ENCODE assay signal across 8 cellular contexts in the genomic region with DNA sequence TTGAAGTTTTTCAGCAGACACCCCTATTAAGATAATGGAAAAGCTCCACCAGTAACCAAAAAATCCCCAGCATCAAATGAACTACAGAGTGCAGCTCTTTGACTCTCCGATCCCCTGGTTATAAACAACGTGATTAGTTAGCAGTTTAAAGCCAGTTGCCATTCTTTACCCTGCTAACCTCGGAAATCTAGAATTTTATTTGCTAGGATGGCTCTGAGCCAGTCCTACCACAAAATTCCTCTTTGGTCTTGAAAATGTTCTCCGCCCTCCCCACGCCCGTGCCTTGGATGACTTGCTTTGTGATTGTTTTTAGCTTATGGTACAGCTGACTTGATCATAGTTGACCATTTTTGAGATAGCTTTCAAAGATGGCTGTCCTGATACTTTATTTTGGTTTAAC. TPM values are rescaled to one million over a fixed set of nuclear protein-coding genes. Genes with fewer than 3 reads are reported as not detected.
DNase-seq lines count a peak whose midpoint lies in the region; ATAC-seq and TF ChIP-seq lines count a peak whose summit lies in the region.

No MANE protein-coding gene starts in this region.

- TSS peak; percentile 52 for BruUV-seq in Caco-2 (replicated peaks; lab: Mats Ljungman, UMichigan)

- H3K9ac ChIP-seq in MM.1S (ENCODE audit: low read length) = peak overlapping the region; percentile 94; the same call in 1 of the 2 replicates

- intact Hi-C loops in Caco-2 (cut with micrococcal nuclease; ENCODE audit: unreplicated experiment) = loop anchor here (10.0 kb wide), 1 partner anchor 336 kb away; no protein-coding TSS in a partner anchor

- CTCF ChIA-PET in Caco-2 (lab: Charles Lee) = interaction anchor here (1.2 to 3.0 kb wide), 2 partner anchors 83 to 135 kb away, joined by 4 to 23 read pairs; a partner anchor contains a TSS

- ATAC-seq in HG03159 (IDR thresholded peaks at IDR 0.05; ENCODE audit: unreplicated experiment) = no peak
- ATAC-seq in GM18498 (IDR thresholded peaks at IDR 0.05; ENCODE audit: unreplicated experiment) = no peak

- H3K36me3 Mint-ChIP-seq in Caco-2 (ENCODE audit: insufficient read depth, unreplicated experiment) (peaks cover 49% of the 10 kb centered on the region), mesothelial cell of epicardium (peaks cover 2% of the 10 kb centered on the region)

- peak overlapping the region; percentile 74 for H3K4me2 ChIP-seq in MM.1S (ENCODE audit: low read depth, low read length)

- H3K27me3 Mint-ChIP-seq in Caco-2 (ENCODE audit: insufficient read depth, unreplicated experiment) (no peaks in the 10 kb centered on the region), mesothelial cell of epicardium (ENCODE audit: low read depth) (no peaks in the 10 kb centered on the region)

- TF ChIP-seq CTCF in Caco-2 (IDR thresholded peaks at IDR 0.05; ENCODE audit: insufficient read depth in 1 of 2, low read depth in 1 of 2, low read length in 1 of 2, severe bottlenecking in 1 of 2, unreplicated experiment in 1 of 2) (no peak), MM.1S (IDR thresholded peaks at IDR 0.05; ENCODE audit: low read length) (no peak), mesothelial cell of epicardium (IDR thresholded peaks at IDR 0.05; ENCODE audit: unreplicated experiment) (no peak)

- no peaks in the 10 kb centered on the region for H3K9me3 Mint-ChIP-seq in Caco-2 (ENCODE audit: unreplicated experiment)
- no peaks in the 10 kb centered on the region for H3K9me3 Mint-ChIP-seq in mesothelial cell of epicardium

- H3K4me1 ChIP-seq in Caco-2 (peaks cover 29% of the 10 kb centered on the region), MM.1S (ENCODE audit: low read length) (0 out of 2 replicates have a peak, but pooled peaks cover 3% of the 10 kb centered on the region)

- peak overlapping the region; percentile 88; the same call in 1 of the 2 replicates for H3K27ac ChIP-seq in MM.1S (ENCODE audit: low read length)
- H3K27ac ChIP-seq in caudate nucleus (ENCODE audit: low read depth, low read length) = peak overlapping the region; percentile 99

- H3K36me3 ChIP-seq in Caco-2 (ENCODE audit: control insufficient read depth, insufficient read depth, low read length) (no peaks in the 10 kb centered on the region), MM.1S (replicated peaks; ENCODE audit: insufficient read depth, low read length) (no peaks in the 10 kb centered on the region)

- DNase-seq in Caco-2 (no peak), MM.1S (no peak), caudate nucleus (lab: John Stamatoyannopoulos, UW) (peak in 1 of 61 donors; percentile 2), mesothelial cell of epicardium (ENCODE audit: low spot score in 2 of 2, unreplicated experiment in 2 of 2) (no peak), SIG-M5 (lab: John Stamatoyannopoulos, UW) (no peak), HuH-7.5 (ENCODE audit: low spot score) (no peak)

- peak overlapping the region; percentile 99 for H3K4me3 ChIP-seq in Caco-2 (ENCODE audit: low read depth, low read length)
- H3K4me3 ChIP-seq in MM.1S (ENCODE audit: low read length) = peak overlapping the region; percentile 96

- H3K27me3 ChIP-seq in Caco-2 (replicated peaks; ENCODE audit: control insufficient read depth, insufficient read depth, low read length) = no peaks in the 10 kb centered on the region
- H3K27me3 ChIP-seq in MM.1S (replicated peaks; ENCODE audit: insufficient read depth, low read length) = no peaks in the 10 kb centered on the region

- H3F3A ChIP-seq in MM.1S (ENCODE audit: insufficient read depth, low read length) = peaks cover 11% of the 10 kb centered on the region; the same call in 1 of the 2 replicates

- peaks cover 10% of the 10 kb centered on the region for H3K4me1 Mint-ChIP-seq in Caco-2 (ENCODE audit: low read depth, unreplicated experiment)
- peaks cover 30% of the 10 kb centered on the region for H3K4me1 Mint-ChIP-seq in mesothelial cell of epicardium

- H3K9me3 ChIP-seq in Caco-2 = no peaks in the 10 kb centered on the region
- H3K9me3 ChIP-seq in MM.1S (replicated peaks; ENCODE audit: insufficient read depth, low read length) = no peaks in the 10 kb centered on the region

- peak overlapping the region; percentile 79 for H3K4me3 Mint-ChIP-seq in Caco-2 (ENCODE audit: unreplicated experiment)
- peak overlapping the region; percentile 94 for H3K4me3 Mint-ChIP-seq in mesothelial cell of epicardium

- H4K20me1 ChIP-seq in MM.1S (ENCODE audit: insufficient read depth, low read length) = no peaks in the 10 kb centered on the region

- POLR2A ChIA-PET in Caco-2 (lab: Charles Lee) = interaction anchor here (0.6 to 3.3 kb wide), 5 partner anchors 66 to 543 kb away, joined by 3 to 22 read pairs (median 3); a partner anchor contains a TSS

- peaks cover 20% of the 10 kb centered on the region for H3K79me2 ChIP-seq in MM.1S (ENCODE audit: low read length)

- H3K9me2 ChIP-seq in MM.1S (replicated peaks; ENCODE audit: insufficient read depth, low read length) = no peaks in the 10 kb centered on the region

- 0 out of 2 replicates have a peak overlapping the region, but pooled peaks have one; percentile 2 for H2AFZ ChIP-seq in MM.1S (ENCODE audit: low read length)

- peak overlapping the region; percentile 79 for H3K27ac Mint-ChIP-seq in Caco-2 (ENCODE audit: unreplicated experiment)
- H3K27ac Mint-ChIP-seq in mesothelial cell of epicardium = peak overlapping the region; percentile 100

RNA-seq across cellular contexts. Expression of a gene that starts 1.2 kb away (rescaled TPM):
- total RNA-seq in Caco-2 (2022) (76.5 and 89.4 TPM in 2 replicates), mesothelial cell of epicardium (60.1 to 60.3 TPM (median 60.2 TPM) in 3 replicates)
